ENCODE assay signal across 16 cellular contexts in the genomic region with DNA sequence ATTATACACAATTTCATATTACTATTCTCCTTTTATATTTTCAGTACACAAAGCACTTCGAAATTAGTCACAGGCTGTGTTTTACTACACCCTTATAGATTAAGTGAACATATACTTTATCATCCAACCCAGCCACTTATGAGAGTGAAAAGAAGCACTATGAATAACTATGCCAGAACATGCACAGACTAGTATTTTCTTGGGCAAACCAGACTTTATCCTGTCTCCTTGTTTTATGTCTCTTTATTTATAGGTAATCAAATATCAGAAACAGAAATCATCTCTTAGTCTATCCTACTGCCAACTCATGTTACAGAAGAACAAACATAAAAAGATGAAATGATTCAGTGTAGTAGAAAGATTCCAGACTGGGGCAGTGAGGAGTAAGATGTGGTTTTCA.
DNase-seq lines count a peak whose midpoint lies in the region; ATAC-seq and TF ChIP-seq lines count a peak whose summit lies in the region.
"Had no signal": no experiment of that assay in that cellular context is flagged by ENCODE, and none has a peak within 500 bp of the region (broad histone marks: within the 10 kb centered on the region; RNA-seq: fewer than 3 reads in every experiment).

No MANE protein-coding gene starts in this region.

- peak; percentile 83 for DNase-seq in NCI-H2029 treated with DMSO at 0.1 percent for 48 hours (lab: John Stamatoyannopoulos, UW)
- no peak for DNase-seq in NCI-H2029 (lab: John Stamatoyannopoulos, UW)
- DNase-seq in RWPE2 (ENCODE audit: low spot score), result no peak
- peak; percentile 33 for DNase-seq in epithelial cell of esophagus (ENCODE audit: low read depth)
- peak; percentile 14 to 57 for DNase-seq in foreskin keratinocyte
- DNase-seq in stimulated activated naive CD4-positive, alpha-beta T cell treated with Interleukin-2 at 50 U/mL for 16 hours (lab: John Stamatoyannopoulos, UW), result no peak
- DNase-seq in HUDEP-2 (lab: John Stamatoyannopoulos, UW; ENCODE audit: unreplicated experiment in 76 of 76), result no peak
- DNase-seq: CD4-positive, alpha-beta T cell; CD8-positive, alpha-beta T cell; DMS79 treated with DMSO at 0.1 percent for 48 hours; GF-D8 had no signal

- H3K4me1 ChIP-seq in RWPE2 (ENCODE audit: insufficient read depth, poor library complexity, severe bottlenecking) (no peaks in the 10 kb centered on the region), foreskin keratinocyte (no peaks in the 10 kb centered on the region)
- H3K4me1 ChIP-seq: A549; BLaER1 treated with 17β-estradiol and CSF1 and Interleukin-3, amounts not matched to agents 10 nM and 100 nM; Caco-2 had no signal

- ATAC-seq in RWPE2 (ENCODE audit: low read depth) (peak; percentile 21; the same call in 1 of the 3 replicates), foreskin keratinocyte (peak; percentile 23)
- ATAC-seq: CD8-positive, alpha-beta T cell had no signal

- H3K4me3 ChIP-seq in RWPE2 (ENCODE audit: severe bottlenecking) (no peak overlapping the region), epithelial cell of esophagus (ENCODE audit: low read length) (no peak overlapping the region)
- H3K4me3 ChIP-seq: A549; BLaER1 treated with 17β-estradiol and CSF1 and Interleukin-3, amounts not matched to agents 10 nM and 100 nM had no signal

- H3K36me3 ChIP-seq in RWPE2 (ENCODE audit: low read depth), result no peaks in the 10 kb centered on the region
- H3K36me3 ChIP-seq: BLaER1 treated with 17β-estradiol and CSF1 and Interleukin-3, amounts not matched to agents 10 nM and 100 nM had no signal

- H3K27ac ChIP-seq in RWPE2 (ENCODE audit: poor library complexity, severe bottlenecking) (no peak overlapping the region), foreskin keratinocyte (no peak overlapping the region)
- H3K27ac ChIP-seq: 22Rv1; A549; BLaER1 treated with 17β-estradiol and CSF1 and Interleukin-3, amounts not matched to agents 10 nM and 100 nM; C4-2B had no signal

- H3K27me3 ChIP-seq in RWPE2 (ENCODE audit: insufficient read depth, poor library complexity, severe bottlenecking) (peaks cover 6% of the 10 kb centered on the region), foreskin keratinocyte (no peaks in the 10 kb centered on the region)
- H3K27me3 ChIP-seq: BLaER1 treated with 17β-estradiol and CSF1 and Interleukin-3, amounts not matched to agents 10 nM and 100 nM had no signal

- H3K9me3 ChIP-seq in RWPE2 (ENCODE audit: severe bottlenecking), result no peaks in the 10 kb centered on the region
- H3K9me3 ChIP-seq: A549; BLaER1 treated with 17β-estradiol and CSF1 and Interleukin-3, amounts not matched to agents 10 nM and 100 nM; Caco-2 had no signal

- TF ChIP-seq CTCF in RWPE2 (IDR thresholded peaks at IDR 0.05; ENCODE audit: poor library complexity, severe bottlenecking), result no peak
- TF ChIP-seq CTCF in epithelial cell of esophagus (IDR thresholded peaks at IDR 0.05; ENCODE audit: insufficient read depth, low read depth, low read length, missing control alignments), result no peak
- no peak for TF ChIP-seq CTCF in foreskin keratinocyte (conservative IDR thresholded peaks at IDR 0.05)

Comparison
In these comparisons a context has a peak if more than half of its experiments do, and no peak if none do; other contexts are left out.
1. DNase-seq: peak in NCI-H2029 treated with DMSO at 0.1 percent for 48 hours (single experiment), epithelial cell of esophagus (single experiment) and foreskin keratinocyte (2 of 2); none in NCI-H2029 (single experiment), RWPE2 (single experiment), stimulated activated naive CD4-positive, alpha-beta T cell treated with Interleukin-2 at 50 U/mL for 16 hours (single experiment) and HUDEP-2 (0 of 76).